In the genomic region with DNA sequence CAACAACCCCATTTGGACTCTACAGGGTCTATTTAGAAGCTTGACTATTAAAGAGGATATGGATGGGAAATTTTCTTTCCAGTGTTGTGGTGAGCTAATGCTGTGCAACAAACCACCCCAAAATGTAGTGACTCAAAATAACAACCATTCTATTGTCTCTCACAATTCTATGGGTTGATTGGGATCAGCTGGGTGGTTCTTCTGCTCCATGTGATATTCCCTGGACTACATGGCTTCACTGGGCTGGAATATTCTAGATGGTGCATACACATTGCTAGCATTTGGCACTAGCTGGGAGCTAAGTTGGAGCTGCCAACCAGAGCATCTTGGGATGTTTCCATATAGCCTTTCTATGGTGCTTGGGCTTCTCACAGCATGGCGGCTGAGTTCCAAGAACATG, we compare ENCODE assay signal across 10 cellular contexts. TPM values are rescaled to one million over a fixed set of nuclear protein-coding genes. Genes with fewer than 3 reads are reported as not detected.
"Had no signal": no experiment of that assay in that cellular context is flagged by ENCODE, and none has a peak within 500 bp of the region (broad histone marks: within the 10 kb centered on the region; RNA-seq: fewer than 3 reads in every experiment).

No MANE protein-coding gene starts in this region.

- H3K9ac ChIP-seq: KMS-11 had no signal

- H3K27ac Mint-ChIP-seq: IgD-negative memory B cell had no signal

- H3K4me3 ChIP-seq: K562 had no signal

- FAIRE-seq: HTR-8/SVneo, K562 had no signal

- H3K27ac ChIP-seq: HL-60, KMS-11 had no signal

- H3K4me1 Mint-ChIP-seq: IgD-negative memory B cell had no signal

- H3K36me3 Mint-ChIP-seq: IgD-negative memory B cell had no signal

- ATAC-seq: K562 had no signal

- H3K4me2 ChIP-seq: KMS-11 had no signal

- DNase-seq: IMR-90, KBM-7, KG1 had no signal

RNA-seq across cellular contexts. Expression of gene SLC6A2, which starts 30.2 kb away (rescaled TPM):
- total RNA-seq: HT-29, HT1080, IMR-90, K562 had no signal
- polyA plus RNA-seq: IgD-negative memory B cell, IMR-90, K562 had no signal
